In genomic region chrX:16719334-16720084, GRCh38 we compare ENCODE assay signal across 8 cellular contexts. TPM values are rescaled to one million over a fixed set of nuclear protein-coding genes. Genes with fewer than 3 reads are reported as not detected.
DNase-seq lines count a peak whose midpoint lies in the region; ATAC-seq and TF ChIP-seq lines count a peak whose summit lies in the region.

Gene SYAP1, plus strand, starts transcription at chrX:16719612. Its CDS starts 113 bp downstream, at chrX:16719725.

- DNase-seq in C1 segment of cervical spinal cord (lab: John Stamatoyannopoulos, UW) (peak; percentile 65 to 96 (median 93)), NCI-H774 (lab: John Stamatoyannopoulos, UW) (peak; percentile 89), left lung (peak; percentile 93 to 97)
- peak; percentile 86 for DNase-seq in activated CD4-positive, alpha-beta T cell treated with anti-CD3 and anti-CD28 coated beads, Interleukin-2, amount 50 U/mL, for 4 hours
- peak; percentile 90 to 97 for DNase-seq in stimulated activated CD4-positive, alpha-beta T cell treated with anti-CD3 and anti-CD28 coated beads, Interleukin-2, amount 100 ng/mL, for 48 hours

- H3K27me3 Mint-ChIP-seq in dendritic cell treated with granulocyte-macrophage colony-stimulating factor and Interleukin-4, amounts not matched to agents 40 ng/mL and 50 ng/mL, for 4 days, result no peaks in the 10 kb centered on the region

- H3K36me3 ChIP-seq in left lung, result no peaks in the 10 kb centered on the region

- intact Hi-C loops in dendritic cell treated with granulocyte-macrophage colony-stimulating factor and Interleukin-4, amounts not matched to agents 40 ng/mL and 50 ng/mL, for 4 days (cut with micrococcal nuclease), result loop anchor here (10.0 kb wide), 2 partner anchors 65 to 1705 kb away; partner anchors contain the start of genes CDKL5 and TXLNG
- intact Hi-C loops in left lung (cut with DNase I), result no loop called here

- H3K27ac ChIP-seq in left lung, result peak within 1 kb of the TSS; percentile 87 to 91

- ATAC-seq in GM19395 (IDR thresholded peaks at IDR 0.05; ENCODE audit: unreplicated experiment) (peak; percentile 99), HG03565 (IDR thresholded peaks at IDR 0.05; ENCODE audit: unreplicated experiment) (peak; percentile 94), left lung (peak; percentile 98)

- no peak for TF ChIP-seq CTCF in left lung (IDR thresholded peaks at IDR 0.05)

- H3K4me1 Mint-ChIP-seq in dendritic cell treated with granulocyte-macrophage colony-stimulating factor and Interleukin-4, amounts not matched to agents 40 ng/mL and 50 ng/mL, for 4 days (ENCODE audit: low read depth), result peaks cover 5% of the 10 kb centered on the region

- peak within 1 kb of the TSS; percentile 97 for H3K27ac Mint-ChIP-seq in dendritic cell treated with granulocyte-macrophage colony-stimulating factor and Interleukin-4, amounts not matched to agents 40 ng/mL and 50 ng/mL, for 4 days

- H3K9me3 ChIP-seq in left lung, result no peaks in the 10 kb centered on the region

- H3K4me1 ChIP-seq in left lung, result peaks cover 3 to 9% of the 10 kb centered on the region in 2 donors

- peak within 1 kb of the TSS; percentile 96 for H3K4me3 Mint-ChIP-seq in dendritic cell treated with granulocyte-macrophage colony-stimulating factor and Interleukin-4, amounts not matched to agents 40 ng/mL and 50 ng/mL, for 4 days

- no peaks in the 10 kb centered on the region for H3K9me3 Mint-ChIP-seq in dendritic cell treated with granulocyte-macrophage colony-stimulating factor and Interleukin-4, amounts not matched to agents 40 ng/mL and 50 ng/mL, for 4 days

- peak within 1 kb of the TSS; percentile 56 to 74 for H3K4me3 ChIP-seq in left lung

- peaks cover 14% of the 10 kb centered on the region for H3K36me3 Mint-ChIP-seq in dendritic cell treated with granulocyte-macrophage colony-stimulating factor and Interleukin-4, amounts not matched to agents 40 ng/mL and 50 ng/mL, for 4 days (ENCODE audit: low read depth)

- no peaks in the 10 kb centered on the region for H3K27me3 ChIP-seq in left lung

RNA-seq across cellular contexts. Expression of gene SYAP1, which starts in this region (rescaled TPM):
- total RNA-seq in left lung, result 10 to 100 TPM; 25.8 to 36.9 TPM

Comparison
In these comparisons a context has a peak if more than half of its experiments do, and no peak if none do; other contexts are left out.
1. Peak in every context shown above with its lines: DNase-seq, ATAC-seq, H3K4me3 ChIP-seq and H3K27ac ChIP-seq.